Comparison of ENCODE assay signal across 17 cellular contexts in the genomic region with DNA sequence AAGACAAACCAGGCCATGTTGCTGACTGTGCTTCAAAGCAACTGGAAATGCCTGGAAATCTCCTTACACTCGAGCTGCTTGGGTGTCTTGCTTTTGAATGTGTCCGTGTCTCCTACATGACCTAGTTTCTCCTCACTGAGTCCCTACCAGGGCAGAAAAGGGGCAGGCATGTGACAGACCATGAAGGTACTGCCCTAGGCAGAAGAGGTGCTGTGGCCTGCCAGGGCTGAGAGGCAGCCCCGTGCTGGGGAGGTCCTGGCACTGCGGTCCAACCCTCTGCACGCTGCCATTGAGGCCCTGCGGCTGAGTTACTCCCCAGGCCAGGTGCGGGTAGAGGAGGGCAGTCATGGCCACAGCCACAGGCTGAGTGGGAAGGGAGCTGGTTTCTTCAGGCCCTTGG.
"Had no signal": no experiment of that assay in that cellular context is flagged by ENCODE, and none has a peak within 500 bp of the region (broad histone marks: within the 10 kb centered on the region; RNA-seq: fewer than 3 reads in every experiment).

No MANE protein-coding gene starts in this region.

- H3K9me3 ChIP-seq: colonic mucosa, neutrophil, testis, upper lobe of right lung had no signal

- H3K36me3 ChIP-seq: colonic mucosa, neutrophil, upper lobe of right lung had no signal

- DNase-seq: activated CD4-positive, CD25-positive, alpha-beta regulatory T cell; activated CD8-positive, alpha-beta memory T cell treated with anti-CD3 and anti-CD28 coated beads for 24 hours; activated naive CD4-positive, alpha-beta T cell treated with Interleukin-2 at 50 U/mL for 16 hours; aorta; colonic mucosa; islet precursor cell; naive thymus-derived CD8-positive, alpha-beta T cell; posterior cingulate gyrus; small intestine; stimulated activated CD4-positive, alpha-beta T cell treated with anti-CD3 and anti-CD28 coated beads, Interleukin-4, amount 100 ng/mL, for 4 hours; stimulated activated CD8-positive, alpha-beta memory T cell treated with anti-CD3 and anti-CD28 coated beads, Interleukin-4, amount 100 ng/mL, for 48 hours; SW 1271; testis; upper lobe of right lung had no signal

- H3K4me3 ChIP-seq: colonic mucosa, hepatocyte, testis, upper lobe of right lung had no signal

- H3K27ac ChIP-seq: colonic mucosa, hepatocyte, neutrophil, testis, upper lobe of right lung had no signal

- H3K4me1 ChIP-seq: colonic mucosa, upper lobe of right lung had no signal

- FAIRE-seq: endometrium, small intestine had no signal

- H3K27me3 ChIP-seq: colonic mucosa, hepatocyte, neutrophil, testis, upper lobe of right lung had no signal
